In genomic region chr6:64486952-64487351, GRCh38 we compare ENCODE assay signal across 36 cellular contexts.
"Had no signal": no experiment of that assay in that cellular context is flagged by ENCODE, and none has a peak within 500 bp of the region (broad histone marks: within the 10 kb centered on the region; RNA-seq: fewer than 3 reads in every experiment).

No MANE protein-coding gene starts in this region.

- H3K36me3 Mint-ChIP-seq: activated naive CD4-positive, alpha-beta T cell treated with anti-CD3 and anti-CD28 coated beads, Interleukin-2, amount 10 ng/mL, durations not matched to agents 7 days and 5 days; activated naive CD4-positive, alpha-beta T cell treated with anti-CD3 and anti-CD28 coated beads, Interleukin-2, amount 50 U/mL, for 24 hours; activated naive CD4-positive, alpha-beta T cell treated with anti-CD3 and anti-CD28 coated beads, Interleukin-2, amount 50 U/mL, for 72 hours; activated naive CD8-positive, alpha-beta T cell; activated naive CD8-positive, alpha-beta T cell treated with anti-CD3 and anti-CD28 coated beads for 36 hours; activated naive CD8-positive, alpha-beta T cell treated with anti-CD3 and anti-CD28 coated beads, Interleukin-2, amount 10 ng/mL, durations not matched to agents 7 days and 5 days; brain had no signal

- H3K27me3 Mint-ChIP-seq: activated naive CD4-positive, alpha-beta T cell treated with anti-CD3 and anti-CD28 coated beads, Interleukin-2, amount 10 ng/mL, durations not matched to agents 7 days and 5 days; activated naive CD4-positive, alpha-beta T cell treated with anti-CD3 and anti-CD28 coated beads, Interleukin-2, amount 50 U/mL, for 24 hours; activated naive CD8-positive, alpha-beta T cell; activated naive CD8-positive, alpha-beta T cell treated with anti-CD3 and anti-CD28 coated beads for 36 hours; activated naive CD8-positive, alpha-beta T cell treated with anti-CD3 and anti-CD28 coated beads, Interleukin-2, amount 10 ng/mL, durations not matched to agents 7 days and 5 days; activated naive CD8-positive, alpha-beta T cell treated with anti-CD3 and anti-CD28 coated beads, Interleukin-2, amount 50 U/mL, for 24 hours; activated T-helper 17 cell treated with anti-CD3 and anti-CD28 coated beads, Interleukin-2, amount 50 U/mL, for 72 hours; brain; central memory CD8-positive, alpha-beta T cell had no signal

- H3K9me3 Mint-ChIP-seq: activated naive CD4-positive, alpha-beta T cell treated with anti-CD3 and anti-CD28 coated beads for 36 hours; activated naive CD4-positive, alpha-beta T cell treated with anti-CD3 and anti-CD28 coated beads, Interleukin-2, amount 10 ng/mL, durations not matched to agents 7 days and 5 days; activated naive CD8-positive, alpha-beta T cell treated with anti-CD3 and anti-CD28 coated beads for 36 hours; activated naive CD8-positive, alpha-beta T cell treated with anti-CD3 and anti-CD28 coated beads, Interleukin-2, amount 10 ng/mL, durations not matched to agents 7 days and 5 days; activated naive CD8-positive, alpha-beta T cell treated with anti-CD3 and anti-CD28 coated beads, Interleukin-2, amount 50 U/mL, for 24 hours; activated T-helper 1 cell treated with anti-CD3 and anti-CD28 coated beads, Interleukin-12 subunit alpha, Interleukin-12 subunit beta, Interleukin-2, Interleukin-4 antibody, amounts not matched to agents 30 ng/mL and 10 ng/mL and 1 ng/mL, durations not matched to agents 14 hours and 24 hours and 36 hours; brain; central memory CD8-positive, alpha-beta T cell had no signal

- H3K4me3 Mint-ChIP-seq: activated naive CD4-positive, alpha-beta T cell treated with anti-CD3 and anti-CD28 coated beads for 36 hours; activated naive CD4-positive, alpha-beta T cell treated with anti-CD3 and anti-CD28 coated beads, Interleukin-2, amount 10 ng/mL, durations not matched to agents 7 days and 5 days; activated naive CD4-positive, alpha-beta T cell treated with anti-CD3 and anti-CD28 coated beads, Interleukin-2, amount 50 U/mL, for 24 hours; activated naive CD8-positive, alpha-beta T cell; activated naive CD8-positive, alpha-beta T cell treated with anti-CD3 and anti-CD28 coated beads for 36 hours; activated naive CD8-positive, alpha-beta T cell treated with anti-CD3 and anti-CD28 coated beads, Interleukin-2, amount 10 ng/mL, durations not matched to agents 7 days and 5 days; activated naive CD8-positive, alpha-beta T cell treated with anti-CD3 and anti-CD28 coated beads, Interleukin-2, amount 50 U/mL, for 24 hours; activated T-cell treated with anti-CD3 and anti-CD28 coated beads, Interleukin-2, amount 50 U/mL, for 4 hours; activated T-cell treated with anti-CD3 and anti-CD28 coated beads, Interleukin-2, amount 50 U/mL, for 72 hours; activated T-helper 1 cell treated with anti-CD3 and anti-CD28 coated beads, Interleukin-12 subunit alpha, Interleukin-12 subunit beta, Interleukin-2, Interleukin-4 antibody, amounts not matched to agents 30 ng/mL and 10 ng/mL and 1 ng/mL, durations not matched to agents 14 hours and 24 hours and 36 hours; activated T-helper 17 cell treated with anti-CD3 and anti-CD28 coated beads, Interleukin-2, amount 50 U/mL, for 72 hours; central memory CD8-positive, alpha-beta T cell had no signal

- FAIRE-seq: astrocyte, bronchial epithelial cell had no signal

- DNase-seq: activated effector memory CD4-positive, alpha-beta T cell treated with anti-CD3 and anti-CD28 coated beads, Interleukin-2, amount 50 U/mL, for 16 hours; activated effector memory CD4-positive, alpha-beta T cell treated with Interleukin-2 at 50 U/mL for 16 hours; activated gamma-delta T cell; activated gamma-delta T cell treated with Interleukin-2 at 50 U/mL for 16 hours; activated naive CD4-positive, alpha-beta T cell; activated naive CD4-positive, alpha-beta T cell treated with anti-CD3 and anti-CD28 coated beads for 36 hours; activated naive CD4-positive, alpha-beta T cell treated with anti-CD3 and anti-CD28 coated beads, Interleukin-2, amount 10 ng/mL, durations not matched to agents 7 days and 5 days; activated naive CD4-positive, alpha-beta T cell treated with anti-CD3 and anti-CD28 coated beads, Interleukin-2, amount 50 U/mL, for 16 hours; activated naive CD4-positive, alpha-beta T cell treated with Interleukin-2 at 50 U/mL for 16 hours; activated naive CD8-positive, alpha-beta T cell treated with anti-CD3 and anti-CD28 coated beads for 36 hours; activated naive CD8-positive, alpha-beta T cell treated with anti-CD3 and anti-CD28 coated beads, Interleukin-2, amount 10 ng/mL, durations not matched to agents 7 days and 5 days; activated naive CD8-positive, alpha-beta T cell treated with anti-CD3 and anti-CD28 coated beads, Interleukin-2, amount 50 U/mL, for 24 hours; activated T-cell treated with anti-CD3 and anti-CD28 coated beads, Interleukin-2, amount 50 U/mL, for 4 hours; activated T-cell treated with anti-CD3 and anti-CD28 coated beads, Interleukin-2, amount 50 U/mL, for 48 hours; activated T-cell treated with anti-CD3 and anti-CD28 coated beads, Interleukin-2, amount 50 U/mL, for 72 hours; adrenal gland; amniotic stem cell; amygdala; anterior cingulate cortex; aorta; body of pancreas; brain microvascular endothelial cell; caudate nucleus; central memory CD4-positive, alpha-beta T cell; cerebellar nuclear complex; colonic mucosa had no signal

- H3K27ac Mint-ChIP-seq: activated naive CD4-positive, alpha-beta T cell treated with anti-CD3 and anti-CD28 coated beads for 36 hours; activated naive CD4-positive, alpha-beta T cell treated with anti-CD3 and anti-CD28 coated beads, Interleukin-2, amount 10 ng/mL, durations not matched to agents 7 days and 5 days; activated naive CD4-positive, alpha-beta T cell treated with anti-CD3 and anti-CD28 coated beads, Interleukin-2, amount 50 U/mL, for 24 hours; activated naive CD4-positive, alpha-beta T cell treated with anti-CD3 and anti-CD28 coated beads, Interleukin-2, amount 50 U/mL, for 72 hours; activated naive CD8-positive, alpha-beta T cell; activated naive CD8-positive, alpha-beta T cell treated with anti-CD3 and anti-CD28 coated beads for 36 hours; activated naive CD8-positive, alpha-beta T cell treated with anti-CD3 and anti-CD28 coated beads, Interleukin-2, amount 10 ng/mL, durations not matched to agents 7 days and 5 days; activated naive CD8-positive, alpha-beta T cell treated with anti-CD3 and anti-CD28 coated beads, Interleukin-2, amount 50 U/mL, for 24 hours; activated T-cell treated with anti-CD3 and anti-CD28 coated beads, Interleukin-2, amount 50 U/mL, for 72 hours; activated T-helper 1 cell treated with anti-CD3 and anti-CD28 coated beads, Interleukin-12 subunit alpha, Interleukin-12 subunit beta, Interleukin-2, Interleukin-4 antibody, amounts not matched to agents 30 ng/mL and 10 ng/mL and 1 ng/mL, durations not matched to agents 14 hours and 24 hours and 36 hours; activated T-helper 17 cell treated with anti-CD3 and anti-CD28 coated beads, Interleukin-2, amount 50 U/mL, for 72 hours; activated T-helper 2 cell treated with anti-CD3 and anti-CD28 coated beads, Interferon-gamma antibody, Interleukin-2, Interleukin-4, amounts not matched to agents 10 μg/mL and 5 μg/mL and 100 μg/mL, durations not matched to agents 14 hours and 24 hours and 36 hours had no signal

- H3K4me1 Mint-ChIP-seq: activated naive CD4-positive, alpha-beta T cell treated with anti-CD3 and anti-CD28 coated beads, Interleukin-2, amount 10 ng/mL, durations not matched to agents 7 days and 5 days; activated naive CD4-positive, alpha-beta T cell treated with anti-CD3 and anti-CD28 coated beads, Interleukin-2, amount 50 U/mL, for 24 hours; activated naive CD8-positive, alpha-beta T cell treated with anti-CD3 and anti-CD28 coated beads for 36 hours; activated naive CD8-positive, alpha-beta T cell treated with anti-CD3 and anti-CD28 coated beads, Interleukin-2, amount 10 ng/mL, durations not matched to agents 7 days and 5 days; activated naive CD8-positive, alpha-beta T cell treated with anti-CD3 and anti-CD28 coated beads, Interleukin-2, amount 50 U/mL, for 24 hours; activated T-helper 17 cell treated with anti-CD3 and anti-CD28 coated beads, Interleukin-2, amount 50 U/mL, for 72 hours; central memory CD8-positive, alpha-beta T cell had no signal
